8 cellular contexts compared by ENCODE assay signal in the genomic region with DNA sequence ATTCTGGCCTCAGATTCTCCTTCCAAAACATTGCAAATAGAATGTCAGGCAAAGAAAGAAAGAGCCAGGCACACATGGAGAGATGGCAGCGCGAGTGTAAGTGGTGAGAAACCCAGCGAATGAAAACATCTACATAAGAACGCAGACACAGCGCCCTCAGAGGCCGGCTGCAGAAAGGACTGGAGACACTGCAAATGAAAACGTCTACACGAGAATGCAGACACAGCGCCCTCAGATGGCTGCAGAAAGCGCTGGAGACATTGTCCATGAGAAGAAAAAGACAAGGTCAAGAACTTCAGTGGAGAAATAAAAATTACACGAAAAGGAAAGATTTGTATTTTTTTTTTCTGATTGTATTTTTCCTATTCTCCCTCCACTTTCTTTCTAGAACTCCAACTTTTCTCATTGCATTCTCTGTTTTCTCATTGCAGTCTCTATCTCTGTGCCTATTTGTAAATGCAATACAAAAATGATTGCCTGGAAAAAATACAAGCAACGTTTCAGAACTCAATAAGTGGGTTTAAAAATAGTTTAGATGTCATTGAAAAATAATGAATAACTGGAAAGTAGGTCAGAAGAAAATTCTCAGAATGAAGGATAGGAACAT.
A peak's percentile ranks its signal among the peaks of the same experiment; 100 is the strongest.
DNase-seq lines count a peak whose midpoint lies in the region; ATAC-seq and TF ChIP-seq lines count a peak whose summit lies in the region.

No MANE protein-coding gene starts in this region.

- TF ChIP-seq CTCF in VCaP (conservative IDR thresholded peaks at IDR 0.05) (peak; percentile 96), breast epithelium (IDR thresholded peaks at IDR 0.05) (peak; percentile 53 to 87 (median 81))

- no peaks in the 10 kb centered on the region for H3K36me3 ChIP-seq in breast epithelium

- intact Hi-C loops in breast epithelium (cut with DNase I; ENCODE audit: low total_unique reads), result no loop called here

- H3K27me3 ChIP-seq in breast epithelium, result peaks cover 9 to 20% of the 10 kb centered on the region in 2 donors

- no peak overlapping the region for H3K4me3 ChIP-seq in breast epithelium

- H3K27ac ChIP-seq in VCaP (no peak overlapping the region), breast epithelium (no peak overlapping the region)

- no peaks in the 10 kb centered on the region for H3K9me3 ChIP-seq in breast epithelium

- H3K4me1 ChIP-seq in breast epithelium, result peaks cover 0 to 3% of the 10 kb centered on the region in 2 donors

- TF ChIP-seq POLR2A in breast epithelium (IDR thresholded peaks at IDR 0.05), result no peak

- DNase-seq in activated gamma-delta T cell treated with Interleukin-2 at 50 U/mL for 16 hours (peak; percentile 64), activated gamma-delta T cell (lab: John Stamatoyannopoulos, UW) (no peak), NCI-H2196 treated with DMSO at 0.1 percent for 48 hours (lab: John Stamatoyannopoulos, UW; ENCODE audit: unreplicated experiment) (peak; percentile 78), breast epithelium (ENCODE audit: low spot score in 2 of 2) (peak; percentile 81 to 82), iris pigment epithelial cell (ENCODE audit: low read depth) (peak; percentile 95)
- peak in 3 of 4 experiments; percentile 38 to 59 (median 45) for DNase-seq in stimulated activated CD4-positive, alpha-beta T cell treated with anti-CD3 and anti-CD28 coated beads, Interleukin-1b, Interleukin-23, amount 100 ng/mL, for 24 hours (ENCODE audit: low read depth in 4 of 4, low spot score in 1 of 4)

- ATAC-seq in HG03175 (IDR thresholded peaks at IDR 0.05; ENCODE audit: unreplicated experiment), result peak; percentile 56
